ENCODE assay signal across 14 cellular contexts in the genomic region with DNA sequence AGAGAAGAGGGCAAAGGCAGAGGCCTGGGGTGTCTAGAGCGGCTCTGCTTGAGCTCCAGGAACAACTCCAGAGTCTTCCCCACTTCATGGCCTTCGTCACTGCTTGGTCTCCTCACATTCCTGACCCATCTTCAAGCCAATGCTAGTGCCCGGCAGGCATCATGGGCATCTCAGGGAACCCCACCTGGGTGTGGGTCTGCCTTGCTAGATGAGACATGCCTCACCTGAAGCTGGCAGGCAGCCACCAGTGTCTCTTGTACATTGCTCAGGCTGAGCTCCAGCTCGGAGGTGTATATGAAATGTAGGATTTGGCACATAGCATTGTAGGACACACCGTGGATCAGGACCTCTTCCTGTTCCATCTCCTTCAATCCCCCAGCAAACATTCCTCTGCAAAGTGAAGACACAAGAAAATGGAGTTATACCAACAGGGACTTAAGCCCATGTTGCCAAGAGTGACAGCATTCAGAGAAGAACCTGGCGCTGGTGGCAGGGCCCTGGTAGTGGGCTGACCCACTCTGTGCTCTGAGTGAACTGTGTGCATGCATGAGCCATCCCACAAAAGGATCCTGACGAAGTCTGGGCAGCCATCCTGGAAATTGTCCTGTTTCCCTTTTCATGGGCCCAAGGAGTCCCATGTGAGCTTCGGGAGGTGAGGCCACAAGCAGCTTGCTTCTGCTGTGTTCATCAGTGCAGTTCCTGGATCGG. TPM values are rescaled to one million over a fixed set of nuclear protein-coding genes. Genes with fewer than 3 reads are reported as not detected.
DNase-seq lines count a peak whose midpoint lies in the region; ATAC-seq, FAIRE-seq and TF ChIP-seq lines count a peak whose summit lies in the region.
"Had no signal": no experiment of that assay in that cellular context is flagged by ENCODE, and none has a peak within 500 bp of the region (broad histone marks: within the 10 kb centered on the region; RNA-seq: fewer than 3 reads in every experiment).

No MANE protein-coding gene starts in this region.

- no peaks in the 10 kb centered on the region for H3K9me3 Mint-ChIP-seq in activated CD4-positive, alpha-beta memory T cell treated with anti-CD3 and anti-CD28 coated beads for 36 hours
- H3K9me3 Mint-ChIP-seq in activated CD4-positive, alpha-beta memory T cell treated with anti-CD3 and anti-CD28 coated beads, Interleukin-2, amount 10 ng/mL, durations not matched to agents 7 days and 5 days, result no peaks in the 10 kb centered on the region
- H3K9me3 Mint-ChIP-seq: CD14-positive monocyte, H9 had no signal

- no peaks in the 10 kb centered on the region; the same call in 1 of the 2 replicates for H3K4me1 ChIP-seq in GM12878 (ENCODE audit: control insufficient read depth, insufficient read depth, low read length)
- H3K4me1 ChIP-seq in kidney (ENCODE audit: control insufficient read depth in 1 of 2, insufficient read depth in 1 of 2, low read depth in 1 of 2, low read length in 2 of 2), result no peaks in the 10 kb centered on the region
- H3K4me1 ChIP-seq in heart right ventricle, result peaks cover 0 to 9% (median 5%) of the 10 kb centered on the region in 9 donors

- H3K36me3 Mint-ChIP-seq in activated CD4-positive, alpha-beta memory T cell treated with anti-CD3 and anti-CD28 coated beads for 36 hours, result peaks cover 17% of the 10 kb centered on the region
- peaks cover 35% of the 10 kb centered on the region for H3K36me3 Mint-ChIP-seq in activated CD4-positive, alpha-beta memory T cell treated with anti-CD3 and anti-CD28 coated beads, Interleukin-2, amount 10 ng/mL, durations not matched to agents 7 days and 5 days (ENCODE audit: low read depth)

- TF ChIP-seq POLR2A in GM12878 (IDR thresholded peaks at IDR 0.05; ENCODE audit: low read depth, low read length), result no peak

- no peaks in the 10 kb centered on the region for H3K79me2 ChIP-seq in GM12878 (ENCODE audit: control insufficient read depth, insufficient read depth, low read length)

- peak overlapping the region; percentile 34 for H3K27ac Mint-ChIP-seq in activated CD4-positive, alpha-beta memory T cell treated with anti-CD3 and anti-CD28 coated beads for 36 hours
- H3K27ac Mint-ChIP-seq in activated CD4-positive, alpha-beta memory T cell treated with anti-CD3 and anti-CD28 coated beads, Interleukin-2, amount 10 ng/mL, durations not matched to agents 7 days and 5 days, result no peak overlapping the region
- H3K27ac Mint-ChIP-seq: H9 had no signal

- no peak overlapping the region for H3K4me3 Mint-ChIP-seq in activated CD4-positive, alpha-beta memory T cell treated with anti-CD3 and anti-CD28 coated beads for 36 hours
- H3K4me3 Mint-ChIP-seq in activated CD4-positive, alpha-beta memory T cell treated with anti-CD3 and anti-CD28 coated beads, Interleukin-2, amount 10 ng/mL, durations not matched to agents 7 days and 5 days, result no peak overlapping the region
- H3K4me3 Mint-ChIP-seq: CD14-positive monocyte, H9 had no signal

- TF ChIP-seq EP300 in GM12878 (IDR thresholded peaks at IDR 0.05; ENCODE audit: borderline replicate concordance in 1 of 2, control insufficient read depth in 1 of 2, low read depth in 2 of 2, low read length in 2 of 2), result no peak

- peaks cover 47% of the 10 kb centered on the region for H3K4me1 Mint-ChIP-seq in activated CD4-positive, alpha-beta memory T cell treated with anti-CD3 and anti-CD28 coated beads for 36 hours (ENCODE audit: low read depth)
- H3K4me1 Mint-ChIP-seq in activated CD4-positive, alpha-beta memory T cell treated with anti-CD3 and anti-CD28 coated beads, Interleukin-2, amount 10 ng/mL, durations not matched to agents 7 days and 5 days, result peaks cover 40% of the 10 kb centered on the region
- H3K4me1 Mint-ChIP-seq: H9 had no signal

- H4K20me1 ChIP-seq in GM12878 (ENCODE audit: control insufficient read depth, insufficient read depth), result no peaks in the 10 kb centered on the region

- no peak for TF ChIP-seq RAD21 in GM12878 (IDR thresholded peaks at IDR 0.05; ENCODE audit: insufficient read depth, low read depth, low read length)

- no peak overlapping the region for H2AFZ ChIP-seq in GM12878 (ENCODE audit: control insufficient read depth, low read depth, low read length)

- H3K36me3 ChIP-seq in GM12878 (ENCODE audit: control insufficient read depth in 2 of 2, insufficient read depth in 2 of 2, low read length in 1 of 2), result no peaks in the 10 kb centered on the region; a peak in 1 of 4 replicates
- H3K36me3 ChIP-seq in kidney (ENCODE audit: control insufficient read depth in 1 of 2, insufficient read depth in 2 of 2, low read length in 2 of 2), result peaks cover 8 to 13% of the 10 kb centered on the region in 2 donors
- peaks cover 0 to 34% (median 3%) of the 10 kb centered on the region in 9 donors for H3K36me3 ChIP-seq in heart right ventricle

- BruUV-seq in GM12878 (replicated peaks; lab: Mats Ljungman, UMichigan), result no TSS peak

- H3K27me3 ChIP-seq in GM12878 (replicated peaks in 1 of 2; ENCODE audit: control insufficient read depth in 2 of 2, insufficient read depth in 2 of 2, low read length in 1 of 2) (no peaks in the 10 kb centered on the region), heart right ventricle (no peaks in the 10 kb centered on the region)

- no peak for TF ChIP-seq CTCF in GM12878 (IDR thresholded peaks at IDR 0.05 in 2 of 3, conservative IDR thresholded peaks at IDR 0.05 in 1 of 3; ENCODE audit: control insufficient read depth in 2 of 3, extremely low read depth in 1 of 3, insufficient read depth in 1 of 3, low read depth in 3 of 3, low read length in 3 of 3)
- TF ChIP-seq CTCF in kidney (IDR thresholded peaks at IDR 0.05; ENCODE audit: borderline replicate concordance, extremely low read depth, insufficient read depth), result no peak
- TF ChIP-seq CTCF in heart right ventricle (IDR thresholded peaks at IDR 0.05), result no peak

- ATAC-seq in GM12878, result no peak
- no peak for ATAC-seq in heart right ventricle
- ATAC-seq in HG03442 (IDR thresholded peaks at IDR 0.05; ENCODE audit: unreplicated experiment), result no peak
- ATAC-seq in HG03039 (IDR thresholded peaks at IDR 0.05; ENCODE audit: unreplicated experiment), result no peak
- no peak for ATAC-seq in HG02938 (IDR thresholded peaks at IDR 0.05; ENCODE audit: unreplicated experiment)
- ATAC-seq: HepG2 had no signal

- intact Hi-C loops in activated CD4-positive, alpha-beta memory T cell treated with anti-CD3 and anti-CD28 coated beads for 36 hours (cut with micrococcal nuclease), result no loop called here
- intact Hi-C loops in GM12878 (cut with micrococcal nuclease; ENCODE audit: unreplicated experiment), result no loop called here
- intact Hi-C loops in kidney (cut with DNase I), result no loop called here
- intact Hi-C loops in heart right ventricle (cut with DNase I), result no loop called here

- no peak for FAIRE-seq in GM12878 (lab: Jason Lieb, UNC)
- FAIRE-seq in kidney (lab: Jason Lieb, UNC), result no peak
- FAIRE-seq: HepG2, HTR-8/SVneo had no signal

- DNase-seq in activated CD4-positive, alpha-beta memory T cell treated with anti-CD3 and anti-CD28 coated beads for 36 hours, result no peak
- DNase-seq in activated CD4-positive, alpha-beta memory T cell treated with anti-CD3 and anti-CD28 coated beads, Interleukin-2, amount 10 ng/mL, durations not matched to agents 7 days and 5 days, result no peak
- DNase-seq in GM12878 (ENCODE audit: low read depth, low spot score) (no peak), kidney (peak; percentile 28), heart right ventricle (no peak)
- DNase-seq: GOT3, H9 had no signal

- CTCF ChIA-PET in activated CD4-positive, alpha-beta memory T cell treated with anti-CD3 and anti-CD28 coated beads for 36 hours (lab: Charles Lee), result no interaction called here
- CTCF ChIA-PET in activated CD4-positive, alpha-beta memory T cell treated with anti-CD3 and anti-CD28 coated beads, Interleukin-2, amount 10 ng/mL, durations not matched to agents 7 days and 5 days (lab: Charles Lee), result interaction anchor here (0.5 kb wide), 1 partner anchor 53 kb away, joined by 3 read pairs; no protein-coding TSS in a partner anchor
- CTCF ChIA-PET in GM12878 (lab: Yijun Ruan, JAX), result no interaction called here

- no peak overlapping the region for H3K4me2 ChIP-seq in GM12878 (ENCODE audit: control insufficient read depth, insufficient read depth)

- H3K9me3 ChIP-seq in GM12878 (replicated peaks; ENCODE audit: control insufficient read depth, insufficient read depth, low read length), result no peaks in the 10 kb centered on the region
- H3K9me3 ChIP-seq in kidney (ENCODE audit: control insufficient read depth in 1 of 2, low read length in 2 of 2), result no peaks in the 10 kb centered on the region
- H3K9me3 ChIP-seq in heart right ventricle, result no peaks in the 10 kb centered on the region

- H3K4me3 ChIP-seq in GM12878 (no peak overlapping the region), kidney (ENCODE audit: low read length in 2 of 2) (no peak overlapping the region), heart right ventricle (no peak overlapping the region)

- in situ Hi-C loops in GM12878 (cut with MboI), result no loop called here

- RAD21 ChIA-PET in GM12878 (lab: Charles Lee; ENCODE audit: unreplicated experiment), result no interaction called here

- WGBS in GM12878 (ENCODE audit: insufficient coverage, insufficient replicate concordance, low lambda C conversion rate, missing lambda C conversion rate), result 92% methylated on average over 9 of the region's 9 CpGs
- WGBS in heart right ventricle, 2 donors, result 94 to 95% methylated on average over 9 of the region's 9 CpGs

- SMC1A ChIA-PET in GM12878 (lab: Charles Lee; ENCODE audit: uncharacterized antibody, unreplicated experiment), result interaction anchor here (0.5 kb wide), 1 partner anchor 1360 kb away, joined by 3 read pairs; no protein-coding TSS in a partner anchor

- H3K9ac ChIP-seq in GM12878 (ENCODE audit: control insufficient read depth, insufficient read depth, low read length), result no peak overlapping the region
- no peak overlapping the region for H3K9ac ChIP-seq in kidney (ENCODE audit: low read length in 2 of 2)

- POLR2A ChIA-PET in activated CD4-positive, alpha-beta memory T cell treated with anti-CD3 and anti-CD28 coated beads for 36 hours (lab: Charles Lee), result no interaction called here
- POLR2A ChIA-PET in activated CD4-positive, alpha-beta memory T cell treated with anti-CD3 and anti-CD28 coated beads, Interleukin-2, amount 10 ng/mL, durations not matched to agents 7 days and 5 days (lab: Charles Lee), result interaction anchor here (1.2 kb wide), 1 partner anchor 23 kb away, joined by 3 read pairs; no protein-coding TSS in a partner anchor
- POLR2A ChIA-PET in GM12878 (lab: Charles Lee), result no interaction called here

- no peaks in the 10 kb centered on the region for H3K27me3 Mint-ChIP-seq in activated CD4-positive, alpha-beta memory T cell treated with anti-CD3 and anti-CD28 coated beads for 36 hours
- no peaks in the 10 kb centered on the region for H3K27me3 Mint-ChIP-seq in activated CD4-positive, alpha-beta memory T cell treated with anti-CD3 and anti-CD28 coated beads, Interleukin-2, amount 10 ng/mL, durations not matched to agents 7 days and 5 days

- H3K27ac ChIP-seq in GM12878 (ENCODE audit: control insufficient read depth, insufficient read depth) (no peak overlapping the region), kidney (ENCODE audit: low read depth in 2 of 2, low read length in 2 of 2) (no peak overlapping the region), heart right ventricle (no peak overlapping the region)
- H3K27ac ChIP-seq: 22Rv1 had no signal

RNA-seq across cellular contexts. Expression of a gene that starts 24.3 kb away (rescaled TPM):
- total RNA-seq in activated CD4-positive, alpha-beta memory T cell treated with anti-CD3 and anti-CD28 coated beads for 36 hours, result 10 to 100 TPM; 23.3 to 25.5 TPM
- 10 to 100 TPM; 31.1 to 32.8 TPM for total RNA-seq in activated CD4-positive, alpha-beta memory T cell treated with anti-CD3 and anti-CD28 coated beads, Interleukin-2, amount 10 ng/mL, durations not matched to agents 7 days and 5 days
- 70.8 and 75.2 TPM in 2 replicates for total RNA-seq in GM12878 (2013; cell fraction: nucleolus; rRNA removed)
- total RNA-seq in GM12878 (2014; rRNA removed) (20.5 and 22.1 TPM in 2 replicates), GM12878 (2014; rRNA removed; fragmentation: Illumina TruSeq; extraction: Trizol) (11.6 and 12.3 TPM in 2 replicates), GM12878 (2021) (18.1 and 21.1 TPM in 2 replicates), kidney (22.4 TPM), heart right ventricle (10 to 100 TPM; 14.1 to 29.3 (median 18.5) TPM)
- polyA plus RNA-seq in GM12878 (2011; ENCODE audit: low read depth), result 5.7 TPM
- polyA plus RNA-seq in GM12878 (2011; rRNA removed) (9.4 and 14.3 TPM in 2 replicates), GM12878 (2014; fragmentation: Illumina TruSeq; extraction: Trizol) (13.5 and 14.0 TPM in 2 replicates), GM12878 (2014; fragmentation: Nextera tagmentation; extraction: Ambion mirVana) (under 1 TPM; 0.06 to 0.71 TPM), GM12878 (2014; rRNA removed) (19.9 and 21.9 TPM in 2 replicates), GM12878 (2016; fragmentation: Nextera tagmentation; extraction: Ambion mirVana) (10 to 100 TPM; 12.0 to 16.1 TPM), kidney (ENCODE audit: insufficient read depth, low read depth, low replicate concordance) (24.3 TPM), heart right ventricle (10 to 100 TPM; 11.3 to 15.4 TPM)
- 13.5 and 18.9 TPM in 2 replicates for polyA plus RNA-seq in GM12878 (2011; cell fraction: cytosol; rRNA removed)
- polyA plus RNA-seq in GM12878 (2011; cell fraction: nucleus; rRNA removed), result 32.9 and 38.9 TPM in 2 replicates
- polyA plus RNA-seq in GM12878 (2012), result 8.9 and 11.3 TPM in 2 replicates
- 25.9 and 26.5 TPM in 2 replicates for polyA minus RNA-seq in GM12878 (2011; rRNA and poly(A)+ RNA removed)
- polyA minus RNA-seq in GM12878 (2011; cell fraction: cytosol; rRNA and poly(A)+ RNA removed), result 5.4 and 6.7 TPM in 2 replicates
- polyA minus RNA-seq in GM12878 (2011; cell fraction: nucleus; rRNA and poly(A)+ RNA removed), result 14.5 and 29.1 TPM in 2 replicates

RNA-seq across cellular contexts. Expression of a gene that starts 33.7 kb away (rescaled TPM):
- total RNA-seq in activated CD4-positive, alpha-beta memory T cell treated with anti-CD3 and anti-CD28 coated beads for 36 hours, result under 1 TPM; 0.43 to 0.70 TPM
- 1 to 10 TPM; 1.1 to 1.2 TPM for total RNA-seq in activated CD4-positive, alpha-beta memory T cell treated with anti-CD3 and anti-CD28 coated beads, Interleukin-2, amount 10 ng/mL, durations not matched to agents 7 days and 5 days
- 1.1 and 1.2 TPM in 2 replicates for total RNA-seq in GM12878 (2013; cell fraction: nucleolus; rRNA removed)
- 0.17 and 0.27 TPM in 2 replicates for total RNA-seq in GM12878 (2014; rRNA removed)
- total RNA-seq in GM12878 (2014; rRNA removed; fragmentation: Illumina TruSeq; extraction: Trizol), result not detected in 2 replicates
- 0.45 and 0.74 TPM in 2 replicates for total RNA-seq in GM12878 (2021)
- polyA plus RNA-seq in GM12878 (2011; ENCODE audit: low read depth), result not detected
- polyA plus RNA-seq in GM12878 (2011; rRNA removed), result 0.01 TPM in 1 of 2 replicates, not detected in the other
- 0.09 and 0.17 TPM in 2 replicates for polyA plus RNA-seq in GM12878 (2011; cell fraction: cytosol; rRNA removed)
- 0.58 and 0.73 TPM in 2 replicates for polyA plus RNA-seq in GM12878 (2011; cell fraction: nucleus; rRNA removed)
- 0.20 and 0.27 TPM in 2 replicates for polyA plus RNA-seq in GM12878 (2012)
- polyA plus RNA-seq in GM12878 (2014; fragmentation: Illumina TruSeq; extraction: Trizol), result not detected in 2 replicates
- not detected for polyA plus RNA-seq in GM12878 (2014; fragmentation: Nextera tagmentation; extraction: Ambion mirVana)
- 0.38 and 0.89 TPM in 2 replicates for polyA plus RNA-seq in GM12878 (2014; rRNA removed)
- under 1 TPM in 1 of 2 experiments, not detected in 1; 0.09 TPM for polyA plus RNA-seq in GM12878 (2016; fragmentation: Nextera tagmentation; extraction: Ambion mirVana)
- 0.10 TPM in 1 of 2 replicates, not detected in the other for polyA minus RNA-seq in GM12878 (2011; rRNA and poly(A)+ RNA removed)
- not detected in 2 replicates for polyA minus RNA-seq in GM12878 (2011; cell fraction: cytosol; rRNA and poly(A)+ RNA removed)
- 0.29 TPM in 1 of 2 replicates, not detected in the other for polyA minus RNA-seq in GM12878 (2011; cell fraction: nucleus; rRNA and poly(A)+ RNA removed)
- total RNA-seq in kidney, result 12.3 TPM
- 5.0 TPM for polyA plus RNA-seq in kidney (ENCODE audit: insufficient read depth, low read depth, low replicate concordance)
- 1 to 10 TPM; 1.8 to 5.3 (median 3.3) TPM for total RNA-seq in heart right ventricle
- polyA plus RNA-seq in heart right ventricle, result 1 to 10 TPM; 2.5 to 3.9 TPM

RNA-seq across cellular contexts. Expression of a gene that starts 36.1 kb away (rescaled TPM):
- 10 to 100 TPM; 93.3 to 97.4 TPM for total RNA-seq in activated CD4-positive, alpha-beta memory T cell treated with anti-CD3 and anti-CD28 coated beads for 36 hours
- total RNA-seq in activated CD4-positive, alpha-beta memory T cell treated with anti-CD3 and anti-CD28 coated beads, Interleukin-2, amount 10 ng/mL, durations not matched to agents 7 days and 5 days, result 100 to 1,000 TPM; 168 TPM
- total RNA-seq in GM12878 (2013; cell fraction: nucleolus; rRNA removed), result 196 and 212 TPM in 2 replicates
- 27.6 and 34.7 TPM in 2 replicates for total RNA-seq in GM12878 (2014; rRNA removed)
- total RNA-seq in GM12878 (2014; rRNA removed; fragmentation: Illumina TruSeq; extraction: Trizol), result 16.4 and 16.9 TPM in 2 replicates
- total RNA-seq in GM12878 (2021), result 75.2 and 75.8 TPM in 2 replicates
- 18.8 TPM for polyA plus RNA-seq in GM12878 (2011; ENCODE audit: low read depth)
- polyA plus RNA-seq in GM12878 (2011; rRNA removed), result 12.1 and 23.8 TPM in 2 replicates
- 26.3 and 35.1 TPM in 2 replicates for polyA plus RNA-seq in GM12878 (2011; cell fraction: cytosol; rRNA removed)
- polyA plus RNA-seq in GM12878 (2011; cell fraction: nucleus; rRNA removed), result 206 and 271 TPM in 2 replicates
- polyA plus RNA-seq in GM12878 (2012), result 54.9 and 56.3 TPM in 2 replicates
- polyA plus RNA-seq in GM12878 (2014; fragmentation: Illumina TruSeq; extraction: Trizol), result 5.3 and 17.5 TPM in 2 replicates
- polyA plus RNA-seq in GM12878 (2014; fragmentation: Nextera tagmentation; extraction: Ambion mirVana), result 1 to 10 TPM; 1.4 to 2.8 TPM
- 44.5 and 54.6 TPM in 2 replicates for polyA plus RNA-seq in GM12878 (2014; rRNA removed)
- polyA plus RNA-seq in GM12878 (2016; fragmentation: Nextera tagmentation; extraction: Ambion mirVana), result 10 to 100 TPM; 29.9 to 37.0 TPM
- 41.5 and 85.4 TPM in 2 replicates for polyA minus RNA-seq in GM12878 (2011; rRNA and poly(A)+ RNA removed)
- polyA minus RNA-seq in GM12878 (2011; cell fraction: cytosol; rRNA and poly(A)+ RNA removed), result 38.4 and 62.0 TPM in 2 replicates
- 106 and 179 TPM in 2 replicates for polyA minus RNA-seq in GM12878 (2011; cell fraction: nucleus; rRNA and poly(A)+ RNA removed)
- 102 TPM for total RNA-seq in kidney
- 31.7 TPM for polyA plus RNA-seq in kidney (ENCODE audit: insufficient read depth, low read depth, low replicate concordance)
- 10 to 100 TPM; 35.6 to 66.8 (median 44.0) TPM for total RNA-seq in heart right ventricle
- 10 to 100 TPM; 33.8 to 40.8 TPM for polyA plus RNA-seq in heart right ventricle
